Comparison of ENCODE assay signal across 9 cellular contexts in the genomic region with DNA sequence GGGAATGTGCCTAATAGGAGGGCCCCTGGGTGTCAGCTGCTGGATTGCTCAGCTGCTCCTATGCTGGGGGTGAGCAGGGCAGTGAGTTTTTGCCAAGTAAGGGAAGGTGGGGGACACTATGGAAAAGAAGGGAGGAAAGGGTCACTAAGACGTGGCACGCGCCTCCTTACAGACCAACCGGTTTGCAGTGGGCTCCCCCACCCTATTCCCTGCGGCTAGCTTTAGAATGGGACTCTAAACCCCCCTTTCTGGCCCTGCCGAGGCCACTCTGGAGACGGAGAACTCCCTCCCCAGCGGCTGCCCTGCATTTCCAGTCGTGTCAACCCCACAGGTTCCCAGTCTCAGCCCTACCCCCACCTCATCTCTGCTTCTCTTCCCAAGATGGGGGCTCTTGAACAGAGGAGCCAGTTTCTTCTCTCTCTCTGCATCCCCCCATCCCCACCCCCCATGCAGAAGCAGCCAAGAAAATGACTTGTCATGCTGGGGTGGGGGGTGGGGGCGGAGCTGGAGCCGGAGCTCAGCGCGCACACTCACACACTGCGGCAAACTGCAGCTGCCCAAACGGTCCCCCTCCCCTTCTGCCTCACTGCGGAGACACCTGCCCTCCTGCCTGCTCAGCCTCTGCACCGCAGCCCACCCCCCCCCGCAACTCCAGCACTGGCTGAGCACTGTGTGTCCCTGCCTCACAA. TPM values are rescaled to one million over a fixed set of nuclear protein-coding genes. Genes with fewer than 3 reads are reported as not detected.
DNase-seq lines count a peak whose midpoint lies in the region; ATAC-seq and TF ChIP-seq lines count a peak whose summit lies in the region.
"Had no signal": no experiment of that assay in that cellular context is flagged by ENCODE, and none has a peak within 500 bp of the region (broad histone marks: within the 10 kb centered on the region; RNA-seq: fewer than 3 reads in every experiment).

No MANE protein-coding gene starts in this region.

- H3K27ac Mint-ChIP-seq in CD14-positive monocyte, result peak overlapping the region in 1 of 7 donors; percentile 53
- peak overlapping the region; percentile 27 for H3K27ac Mint-ChIP-seq in activated T-helper 1 cell treated with anti-CD3 and anti-CD28 coated beads, Interleukin-12 subunit alpha, Interleukin-12 subunit beta, Interleukin-2, Interleukin-4 antibody, amounts not matched to agents 30 ng/mL and 10 ng/mL and 1 ng/mL, durations not matched to agents 14 hours and 24 hours and 36 hours

- TF ChIP-seq POLR2A in ovary (IDR thresholded peaks at IDR 0.05), result no peak

- H3K36me3 Mint-ChIP-seq in CD14-positive monocyte, result no peaks in the 10 kb centered on the region
- peaks cover 19% of the 10 kb centered on the region for H3K36me3 Mint-ChIP-seq in activated T-helper 1 cell treated with anti-CD3 and anti-CD28 coated beads, Interleukin-12 subunit alpha, Interleukin-12 subunit beta, Interleukin-2, Interleukin-4 antibody, amounts not matched to agents 30 ng/mL and 10 ng/mL and 1 ng/mL, durations not matched to agents 14 hours and 24 hours and 36 hours (ENCODE audit: low read depth)

- intact Hi-C loops in CD14-positive monocyte (cut with micrococcal nuclease), result loop anchor here in 1 of 2 donors (10.0 kb wide), 1 partner anchor 73 kb away; no protein-coding TSS in a partner anchor
- intact Hi-C loops in activated T-helper 1 cell treated with anti-CD3 and anti-CD28 coated beads, Interleukin-12 subunit alpha, Interleukin-12 subunit beta, Interleukin-2, Interleukin-4 antibody, amounts not matched to agents 30 ng/mL and 10 ng/mL and 1 ng/mL, durations not matched to agents 14 hours and 24 hours and 36 hours (cut with micrococcal nuclease), result loop anchor here (10.0 kb wide), 1 partner anchor 307 kb away; the partner anchor contains the start of genes MFAP1 and WDR76
- intact Hi-C loops in heart right ventricle (cut with DNase I), result loop anchor here in 4 of 10 donors (5.0 to 10.0 kb wide), 4 partner anchors 36 to 143 kb away; partner anchors contain the start of genes TUBGCP4 (in 1 of the 4) and ZSCAN29 (in 1 of the 4)
- intact Hi-C loops in ovary (cut with DNase I), result no loop called here

- H3K27me3 ChIP-seq in heart right ventricle, result peaks cover 0 to 29% (median 0%) of the 10 kb centered on the region in 7 donors
- no peaks in the 10 kb centered on the region for H3K27me3 ChIP-seq in ovary
- H3K27me3 ChIP-seq: right lobe of liver had no signal

- peaks cover 25 to 33% (median 26%) of the 10 kb centered on the region in 3 donors for H3K27me3 Mint-ChIP-seq in CD14-positive monocyte (ENCODE audit: low read depth in 3 of 3)
- H3K27me3 Mint-ChIP-seq in activated T-helper 1 cell treated with anti-CD3 and anti-CD28 coated beads, Interleukin-12 subunit alpha, Interleukin-12 subunit beta, Interleukin-2, Interleukin-4 antibody, amounts not matched to agents 30 ng/mL and 10 ng/mL and 1 ng/mL, durations not matched to agents 14 hours and 24 hours and 36 hours (ENCODE audit: insufficient read depth), result peaks cover 10% of the 10 kb centered on the region

- peak overlapping the region; percentile 80 to 91 for H3K4me3 Mint-ChIP-seq in CD14-positive monocyte
- peak overlapping the region; percentile 62 for H3K4me3 Mint-ChIP-seq in activated T-helper 1 cell treated with anti-CD3 and anti-CD28 coated beads, Interleukin-12 subunit alpha, Interleukin-12 subunit beta, Interleukin-2, Interleukin-4 antibody, amounts not matched to agents 30 ng/mL and 10 ng/mL and 1 ng/mL, durations not matched to agents 14 hours and 24 hours and 36 hours

- WGBS in heart right ventricle, 2 donors, result 6 to 10% methylated on average over 16 to 18 of the region's 18 CpGs
- 1 to 2% (median 2%) methylated on average over 18 of the region's 18 CpGs for WGBS in ovary, 3 donors

- TF ChIP-seq CTCF in CD14-positive monocyte (IDR thresholded peaks at IDR 0.05) (no peak), heart right ventricle (IDR thresholded peaks at IDR 0.05) (no peak), ovary (IDR thresholded peaks at IDR 0.05) (no peak)

- DNase-seq in CD14-positive monocyte (ENCODE audit: low spot score) (no peak), NAMALWA (ENCODE audit: low spot score) (peak; percentile 76), heart right ventricle (peak in 1 of 2 donors; percentile 17), ovary (peak; percentile 44 to 55 (median 47)), kidney tubule cell (ENCODE audit: low spot score) (no peak)
- DNase-seq in activated T-helper 1 cell treated with anti-CD3 and anti-CD28 coated beads, Interleukin-12 subunit alpha, Interleukin-12 subunit beta, Interleukin-2, Interleukin-4 antibody, amounts not matched to agents 30 ng/mL and 10 ng/mL and 1 ng/mL, durations not matched to agents 14 hours and 24 hours and 36 hours (ENCODE audit: low spot score), result no peak
- DNase-seq in effector CD8-positive, alpha-beta T cell (lab: John Stamatoyannopoulos, UW), result no peak
- DNase-seq: right lobe of liver had no signal

- H3K4me1 Mint-ChIP-seq in CD14-positive monocyte, result peaks cover 32% of the 10 kb centered on the region
- H3K4me1 Mint-ChIP-seq in activated T-helper 1 cell treated with anti-CD3 and anti-CD28 coated beads, Interleukin-12 subunit alpha, Interleukin-12 subunit beta, Interleukin-2, Interleukin-4 antibody, amounts not matched to agents 30 ng/mL and 10 ng/mL and 1 ng/mL, durations not matched to agents 14 hours and 24 hours and 36 hours (ENCODE audit: low read depth), result peaks cover 53% of the 10 kb centered on the region

- peak overlapping the region in 9 of 10 donors; percentile 35 to 89 (median 73) for H3K27ac ChIP-seq in heart right ventricle
- peak overlapping the region; percentile 65 to 68 for H3K27ac ChIP-seq in ovary
- H3K27ac ChIP-seq: right lobe of liver had no signal

- H3K9me3 Mint-ChIP-seq in CD14-positive monocyte, result peaks cover 0 to 4% (median 0%) of the 10 kb centered on the region in 7 donors
- no peaks in the 10 kb centered on the region for H3K9me3 Mint-ChIP-seq in activated T-helper 1 cell treated with anti-CD3 and anti-CD28 coated beads, Interleukin-12 subunit alpha, Interleukin-12 subunit beta, Interleukin-2, Interleukin-4 antibody, amounts not matched to agents 30 ng/mL and 10 ng/mL and 1 ng/mL, durations not matched to agents 14 hours and 24 hours and 36 hours

- no peak for TF ChIP-seq EP300 in ovary (IDR thresholded peaks at IDR 0.05)

- H3K4me1 ChIP-seq in heart right ventricle (peaks cover 5 to 57% (median 28%) of the 10 kb centered on the region in 9 donors), ovary (ENCODE audit: insufficient read depth) (peaks cover 10% of the 10 kb centered on the region)
- H3K4me1 ChIP-seq: right lobe of liver had no signal

- H3K36me3 ChIP-seq in heart right ventricle (peaks cover 0 to 31% (median 29%) of the 10 kb centered on the region in 9 donors), ovary (no peaks in the 10 kb centered on the region)
- H3K36me3 ChIP-seq: right lobe of liver had no signal

- H3K4me3 ChIP-seq in heart right ventricle (peak overlapping the region; percentile 28 to 68 (median 56)), ovary (peak overlapping the region; percentile 46)
- H3K4me3 ChIP-seq: right lobe of liver had no signal

- ATAC-seq in heart right ventricle (peak; percentile 17 to 69 (median 46)), GM21423 (IDR thresholded peaks at IDR 0.05; ENCODE audit: unreplicated experiment) (no peak)

- no peaks in the 10 kb centered on the region for H3K9me3 ChIP-seq in heart right ventricle
- H3K9me3 ChIP-seq in ovary, result no peaks in the 10 kb centered on the region
- H3K9me3 ChIP-seq: right lobe of liver had no signal

RNA-seq across cellular contexts. Expression of gene MAP1A, which starts 0.8 kb away (rescaled TPM):
- polyA plus RNA-seq in CD14-positive monocyte (under 1 TPM in 1 of 2 donors, not detected in 1; 0.02 TPM), heart right ventricle (10 to 100 TPM in 1 of 2 donors, 1 to 10 TPM in 1; 3.4 to 17.5 TPM), ovary (10 to 100 TPM in 1 of 2 donors, 1 to 10 TPM in 1; 4.0 to 26.0 TPM)
- 2.2 and 2.3 TPM in 2 replicates for total RNA-seq in activated T-helper 1 cell treated with anti-CD3 and anti-CD28 coated beads, Interleukin-12 subunit alpha, Interleukin-12 subunit beta, Interleukin-2, Interleukin-4 antibody, amounts not matched to agents 30 ng/mL and 10 ng/mL and 1 ng/mL, durations not matched to agents 14 hours and 24 hours and 36 hours
- total RNA-seq in heart right ventricle (100 to 1,000 TPM in 2 of 10 donors, 10 to 100 TPM in 8; 21.3 to 139 (median 51.6) TPM), ovary (10 to 100 TPM in 6 of 7 donors, 1 to 10 TPM in 1; 4.6 to 35.1 (median 20.1) TPM)

RNA-seq across cellular contexts. Expression of gene TP53BP1, which starts 25.3 kb away (rescaled TPM):
- polyA plus RNA-seq in CD14-positive monocyte (1 to 10 TPM; 1.8 to 3.1 TPM), heart right ventricle (10 to 100 TPM; 11.2 to 12.6 TPM), ovary (10 to 100 TPM; 14.5 to 33.4 TPM)
- 44.1 and 46.1 TPM in 2 replicates for total RNA-seq in activated T-helper 1 cell treated with anti-CD3 and anti-CD28 coated beads, Interleukin-12 subunit alpha, Interleukin-12 subunit beta, Interleukin-2, Interleukin-4 antibody, amounts not matched to agents 30 ng/mL and 10 ng/mL and 1 ng/mL, durations not matched to agents 14 hours and 24 hours and 36 hours
- total RNA-seq in heart right ventricle (10 to 100 TPM; 21.2 to 35.2 (median 29.3) TPM), ovary (10 to 100 TPM; 29.7 to 72.1 (median 51.8) TPM)

Comparison
In these comparisons a context has a peak if more than half of its experiments do, and no peak if none do; other contexts are left out.
1. DNase-seq: peak in NAMALWA (single experiment) and ovary (5 of 5); none in CD14-positive monocyte (single experiment), activated T-helper 1 cell treated with anti-CD3 and anti-CD28 coated beads, Interleukin-12 subunit alpha, Interleukin-12 subunit beta, Interleukin-2, Interleukin-4 antibody, amounts not matched to agents 30 ng/mL and 10 ng/mL and 1 ng/mL, durations not matched to agents 14 hours and 24 hours and 36 hours (single experiment), effector CD8-positive, alpha-beta T cell (single experiment) and kidney tubule cell (single experiment).